In the genomic region with DNA sequence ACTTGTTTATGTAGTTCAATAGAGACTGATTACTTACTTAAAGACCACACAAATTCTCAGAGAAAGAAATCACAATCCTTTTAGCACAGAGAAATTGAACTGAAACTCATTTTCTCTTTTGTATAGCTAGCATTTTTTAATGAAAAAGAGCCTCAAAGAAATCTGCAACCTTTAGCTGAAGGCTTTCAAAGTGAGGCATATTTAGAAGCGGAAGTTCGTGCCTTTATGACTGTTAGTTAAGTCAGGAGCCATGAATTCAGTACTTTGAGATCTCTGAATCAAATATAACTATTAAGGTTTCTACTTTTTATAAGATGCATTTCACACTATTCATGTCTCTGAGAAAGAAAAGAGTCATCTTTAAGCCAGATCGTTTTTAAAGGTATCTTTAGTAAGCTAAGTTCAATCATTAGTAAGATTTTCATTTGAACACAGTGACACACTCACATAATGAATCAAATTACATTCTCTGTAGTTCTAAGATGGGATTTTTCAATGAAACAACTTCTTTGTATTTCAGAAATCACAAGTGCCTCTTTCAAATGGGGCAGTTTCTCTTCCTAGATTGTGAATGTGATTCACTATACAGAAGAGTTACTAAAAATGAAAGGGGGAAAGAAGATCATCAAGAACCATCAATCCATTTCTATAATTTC, we compare ENCODE assay signal across 28 cellular contexts.
"Had no signal": no experiment of that assay in that cellular context is flagged by ENCODE, and none has a peak within 500 bp of the region (broad histone marks: within the 10 kb centered on the region; RNA-seq: fewer than 3 reads in every experiment).

No MANE protein-coding gene starts in this region.

- H3K27me3 Mint-ChIP-seq: activated B cell treated with CpG ODN at 0.5 μM for 24 hours; activated CD8-positive, alpha-beta T cell treated with anti-CD3 and anti-CD28 coated beads for 36 hours; activated naive CD4-positive, alpha-beta T cell treated with anti-CD3 and anti-CD28 coated beads, Interleukin-2, amount 50 U/mL, for 24 hours; activated naive CD8-positive, alpha-beta T cell treated with anti-CD3 and anti-CD28 coated beads, Interleukin-2, amount 50 U/mL, for 24 hours; central memory CD8-positive, alpha-beta T cell; dendritic cell treated with granulocyte-macrophage colony-stimulating factor and Interleukin-4, amounts not matched to agents 40 ng/mL and 50 ng/mL, for 4 days had no signal

- H3K36me3 ChIP-seq: breast epithelium, left lung, right atrium auricular region, tibial nerve had no signal

- H3K9me3 Mint-ChIP-seq: activated B cell treated with CpG ODN at 0.5 μM for 24 hours; activated CD8-positive, alpha-beta T cell treated with anti-CD3 and anti-CD28 coated beads for 36 hours; activated naive CD4-positive, alpha-beta T cell treated with anti-CD3 and anti-CD28 coated beads, Interleukin-2, amount 50 U/mL, for 24 hours; activated naive CD8-positive, alpha-beta T cell treated with anti-CD3 and anti-CD28 coated beads, Interleukin-2, amount 50 U/mL, for 24 hours; activated T-helper 2 cell treated with anti-CD3 and anti-CD28 coated beads, Interferon-gamma antibody, Interleukin-2, Interleukin-4, amounts not matched to agents 10 μg/mL and 5 μg/mL and 100 μg/mL, durations not matched to agents 14 hours and 24 hours and 36 hours; central memory CD8-positive, alpha-beta T cell; dendritic cell treated with granulocyte-macrophage colony-stimulating factor and Interleukin-4, amounts not matched to agents 40 ng/mL and 50 ng/mL, for 4 days; nephron; stimulated activated naive B cell treated with anti-CD40 and anti-IgM and Interleukin-4, amounts not matched to agents 10 μg/mL and 1 μg/mL and 100 μg/mL, for 72 hours; T-helper 2 cell treated with Interferon-gamma antibody and Interleukin-4, amounts not matched to agents 5 μg/mL and 100 μg/mL, for 36 hours had no signal

- H3K27ac ChIP-seq: breast epithelium, epithelial cell of prostate, esophagus squamous epithelium, left lung, parathyroid adenoma, right atrium auricular region, stomach, tibial nerve had no signal

- H3K4me3 Mint-ChIP-seq: activated B cell treated with CpG ODN at 0.5 μM for 24 hours; activated CD8-positive, alpha-beta T cell treated with anti-CD3 and anti-CD28 coated beads for 36 hours; activated naive CD4-positive, alpha-beta T cell treated with anti-CD3 and anti-CD28 coated beads, Interleukin-2, amount 50 U/mL, for 24 hours; activated naive CD8-positive, alpha-beta T cell treated with anti-CD3 and anti-CD28 coated beads, Interleukin-2, amount 50 U/mL, for 24 hours; central memory CD8-positive, alpha-beta T cell; dendritic cell treated with granulocyte-macrophage colony-stimulating factor and Interleukin-4, amounts not matched to agents 40 ng/mL and 50 ng/mL, for 4 days; nephron; stimulated activated naive B cell treated with anti-CD40 and anti-IgM and Interleukin-4, amounts not matched to agents 10 μg/mL and 1 μg/mL and 100 μg/mL, for 72 hours; T-helper 2 cell treated with Interferon-gamma antibody and Interleukin-4, amounts not matched to agents 5 μg/mL and 100 μg/mL, for 36 hours had no signal

- ATAC-seq: activated CD8-positive, alpha-beta T cell treated with anti-CD3 and anti-CD28 coated beads for 36 hours; activated naive CD8-positive, alpha-beta T cell treated with anti-CD3 and anti-CD28 coated beads, Interleukin-2, amount 50 U/mL, for 24 hours; left lung; stimulated activated naive B cell treated with anti-CD40 and anti-IgM and Interleukin-4, amounts not matched to agents 10 μg/mL and 1 μg/mL and 100 μg/mL, for 72 hours had no signal

- H3K4me1 Mint-ChIP-seq: activated B cell treated with CpG ODN at 0.5 μM for 24 hours; activated naive CD4-positive, alpha-beta T cell treated with anti-CD3 and anti-CD28 coated beads, Interleukin-2, amount 50 U/mL, for 24 hours; activated naive CD8-positive, alpha-beta T cell treated with anti-CD3 and anti-CD28 coated beads, Interleukin-2, amount 50 U/mL, for 24 hours; central memory CD8-positive, alpha-beta T cell; nephron; stimulated activated naive B cell treated with anti-CD40 and anti-IgM and Interleukin-4, amounts not matched to agents 10 μg/mL and 1 μg/mL and 100 μg/mL, for 72 hours had no signal

- H3K4me3 ChIP-seq: breast epithelium, esophagus squamous epithelium, left lung, lung, right atrium auricular region, smooth muscle cell, stomach, tibial nerve had no signal

- H3K27ac Mint-ChIP-seq: activated B cell treated with CpG ODN at 0.5 μM for 24 hours; activated CD8-positive, alpha-beta T cell treated with anti-CD3 and anti-CD28 coated beads for 36 hours; activated naive CD4-positive, alpha-beta T cell treated with anti-CD3 and anti-CD28 coated beads, Interleukin-2, amount 50 U/mL, for 24 hours; activated naive CD8-positive, alpha-beta T cell treated with anti-CD3 and anti-CD28 coated beads, Interleukin-2, amount 50 U/mL, for 24 hours; activated T-helper 2 cell treated with anti-CD3 and anti-CD28 coated beads, Interferon-gamma antibody, Interleukin-2, Interleukin-4, amounts not matched to agents 10 μg/mL and 5 μg/mL and 100 μg/mL, durations not matched to agents 14 hours and 24 hours and 36 hours; dendritic cell treated with granulocyte-macrophage colony-stimulating factor and Interleukin-4, amounts not matched to agents 40 ng/mL and 50 ng/mL, for 4 days; nephron; stimulated activated naive B cell treated with anti-CD40 and anti-IgM and Interleukin-4, amounts not matched to agents 10 μg/mL and 1 μg/mL and 100 μg/mL, for 72 hours; T-helper 2 cell treated with Interferon-gamma antibody and Interleukin-4, amounts not matched to agents 5 μg/mL and 100 μg/mL, for 36 hours had no signal

- H3K4me1 ChIP-seq: breast epithelium, esophagus squamous epithelium, left lung, parathyroid adenoma, right atrium auricular region, stomach, tibial nerve had no signal

- H3K9me3 ChIP-seq: breast epithelium, esophagus squamous epithelium, left lung, right atrium auricular region, stomach, tibial nerve had no signal

- H3K27me3 ChIP-seq: left lung, right atrium auricular region, stomach, tibial nerve had no signal

- H3K36me3 Mint-ChIP-seq: stimulated activated naive B cell treated with anti-CD40 and anti-IgM and Interleukin-4, amounts not matched to agents 10 μg/mL and 1 μg/mL and 100 μg/mL, for 72 hours had no signal

- DNase-seq: activated B cell treated with CpG ODN at 0.5 μM for 24 hours; activated CD4-positive, alpha-beta T cell treated with anti-CD3 and anti-CD28 coated beads, Interleukin-2, amount 50 U/mL, for 1 hour; activated CD8-positive, alpha-beta T cell treated with anti-CD3 and anti-CD28 coated beads for 36 hours; activated naive CD8-positive, alpha-beta T cell treated with anti-CD3 and anti-CD28 coated beads, Interleukin-2, amount 50 U/mL, for 24 hours; activated T-cell treated with anti-CD3 and anti-CD28 coated beads, Interleukin-2, amount 50 U/mL, for 48 hours; amygdala; effector CD4-positive, alpha-beta T cell; esophagus squamous epithelium; left lung; nucleus accumbens; stimulated activated CD4-positive, alpha-beta T cell treated with anti-CD3 and anti-CD28 coated beads, Interleukin-15, amount 100 ng/mL, for 24 hours; stimulated activated CD4-positive, alpha-beta T cell treated with anti-CD3 and anti-CD28 coated beads, Interleukin-2, amount 100 ng/mL, for 24 hours; stimulated activated naive B cell treated with anti-CD40 and anti-IgM and Interleukin-4, amounts not matched to agents 10 μg/mL and 1 μg/mL and 100 μg/mL, for 72 hours; stomach; T-helper 1 cell had no signal
